Comparison of ENCODE assay signal across 18 cellular contexts in genomic region chr13:99350191-99350590, GRCh38. TPM values are rescaled to one million over a fixed set of nuclear protein-coding genes. Genes with fewer than 3 reads are reported as not detected.
"Had no signal": no experiment of that assay in that cellular context is flagged by ENCODE, and none has a peak within 500 bp of the region (broad histone marks: within the 10 kb centered on the region; RNA-seq: fewer than 3 reads in every experiment).

No MANE protein-coding gene starts in this region.

- H3K36me3 ChIP-seq: colonic mucosa, pancreas had no signal

- H3K4me3 ChIP-seq: body of pancreas, colonic mucosa, pancreas, SK-N-MC had no signal

- H3K27me3 Mint-ChIP-seq: stimulated activated naive CD8-positive, alpha-beta T cell treated with anti-CD3 and anti-CD28 coated beads, Interleukin-15, amount 100 ng/mL, for 72 hours; type B pancreatic cell had no signal

- H3K27ac ChIP-seq: body of pancreas, colonic mucosa, foreskin keratinocyte, pancreas, SK-N-MC had no signal

- H3K4me3 Mint-ChIP-seq: stimulated activated naive CD8-positive, alpha-beta T cell treated with anti-CD3 and anti-CD28 coated beads, Interleukin-15, amount 100 ng/mL, for 72 hours; type B pancreatic cell had no signal

- H3K27me3 ChIP-seq: body of pancreas, colonic mucosa, foreskin keratinocyte, pancreas had no signal

- ATAC-seq: body of pancreas; foreskin keratinocyte; left ventricle myocardium superior; pancreas; sciatic nerve; stimulated activated naive CD8-positive, alpha-beta T cell treated with anti-CD3 and anti-CD28 coated beads, Interleukin-15, amount 100 ng/mL, for 72 hours had no signal

- H3K9me3 Mint-ChIP-seq: stimulated activated naive CD8-positive, alpha-beta T cell treated with anti-CD3 and anti-CD28 coated beads, Interleukin-15, amount 100 ng/mL, for 72 hours; type B pancreatic cell had no signal

- H3K27ac Mint-ChIP-seq: type B pancreatic cell had no signal

- H3K9me3 ChIP-seq: body of pancreas, colonic mucosa, pancreas had no signal

- H3K4me1 ChIP-seq: body of pancreas, colonic mucosa, foreskin keratinocyte, pancreas had no signal

- DNase-seq: activated CD4-positive, alpha-beta T cell treated with anti-CD3 and anti-CD28 coated beads, Interleukin-2, amount 50 U/mL, for 1 hour; activated CD4-positive, CD25-positive, alpha-beta regulatory T cell; activated CD8-positive, alpha-beta memory T cell treated with anti-CD3 and anti-CD28 coated beads for 24 hours; activated naive CD4-positive, alpha-beta T cell treated with Interleukin-2 at 50 U/mL for 16 hours; amniotic stem cell; body of pancreas; caudate nucleus; colonic mucosa; effector CD4-positive, alpha-beta T cell; foreskin keratinocyte; head of caudate nucleus; kidney glomerular epithelial cell; left ventricle myocardium superior; pancreas; stimulated activated naive CD8-positive, alpha-beta T cell treated with anti-CD3 and anti-CD28 coated beads, Interleukin-15, amount 100 ng/mL, for 72 hours had no signal

RNA-seq across cellular contexts. Expression of gene GPR183, which starts 43.0 kb away (rescaled TPM):
- total RNA-seq: foreskin keratinocyte had no signal
